15 cellular contexts compared by ENCODE assay signal in the genomic region with DNA sequence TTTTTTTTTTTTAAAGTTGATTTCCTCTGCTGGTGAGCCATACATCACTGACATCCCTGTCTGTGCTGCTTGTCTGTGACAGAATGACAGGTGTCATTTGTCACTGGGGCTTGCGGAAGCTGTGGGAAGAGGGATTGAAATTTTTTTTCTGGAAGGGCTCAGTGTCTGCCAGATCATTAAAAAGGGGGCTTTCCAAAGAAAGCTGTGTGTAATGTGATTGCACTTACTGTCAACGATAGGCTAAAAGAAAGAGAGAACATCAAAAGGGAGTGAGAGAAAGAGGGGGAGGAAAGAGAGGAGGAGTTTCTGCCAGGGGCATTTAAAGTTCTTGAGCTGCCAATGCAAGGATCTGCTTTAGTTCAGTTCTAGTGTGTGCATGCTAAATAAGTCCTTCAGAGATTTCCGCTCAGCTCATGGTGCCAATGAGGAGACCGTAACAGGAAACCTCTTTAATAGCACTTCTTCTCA.
A peak's percentile ranks its signal among the peaks of the same experiment; 100 is the strongest.
DNase-seq lines count a peak whose midpoint lies in the region; ATAC-seq, FAIRE-seq and TF ChIP-seq lines count a peak whose summit lies in the region.
"Had no signal": no experiment of that assay in that cellular context is flagged by ENCODE, and none has a peak within 500 bp of the region (broad histone marks: within the 10 kb centered on the region; RNA-seq: fewer than 3 reads in every experiment).

No MANE protein-coding gene starts in this region.

- no peaks in the 10 kb centered on the region for H3K36me3 ChIP-seq in A673 (ENCODE audit: insufficient read depth, low read length, poor library complexity, severe bottlenecking)
- H3K36me3 ChIP-seq in OCI-LY7 (ENCODE audit: insufficient read depth, low read length): no peaks in the 10 kb centered on the region
- no peaks in the 10 kb centered on the region for H3K36me3 ChIP-seq in mesodermal cell (ENCODE audit: control insufficient read depth, insufficient read depth, low read length)
- H3K36me3 ChIP-seq in small intestine (ENCODE audit: control insufficient read depth in 2 of 2, insufficient read depth in 2 of 2, low read length in 2 of 2): no peaks in the 10 kb centered on the region
- H3K36me3 ChIP-seq: BE2C, Peyer's patch, suprapubic skin had no signal

- intact Hi-C loops in A673 (cut with micrococcal nuclease; ENCODE audit: unreplicated experiment) (loop anchor here (1.0 to 10.0 kb wide), 3 partner anchors 177 to 796 kb away; a partner anchor contains a TSS), OCI-LY7 (cut with micrococcal nuclease; ENCODE audit: unreplicated experiment) (no loop called here)

- POLR2A ChIA-PET in A673 (lab: Charles Lee; ENCODE audit: low non-redundant PET): interaction anchor here (0.5 to 0.6 kb wide), 3 partner anchors 258 to 591 kb away, joined by 3 to 7 read pairs (median 4); no protein-coding TSS in a partner anchor
- POLR2A ChIA-PET in OCI-LY7 (lab: Charles Lee): interaction anchor here (0.5 to 0.8 kb wide), 5 partner anchors 8 to 540 kb away, joined by 3 read pairs; no protein-coding TSS in a partner anchor

- H3K79me2 ChIP-seq in OCI-LY7 (ENCODE audit: insufficient read depth, low read depth, low read length): no peaks in the 10 kb centered on the region

- DNase-seq in A673 (ENCODE audit: low spot score) (peak; percentile 97), Caki2 (ENCODE audit: low read depth) (peak; percentile 70), OCI-LY7 (ENCODE audit: low spot score) (no peak), SW 1271 (lab: John Stamatoyannopoulos, UW) (no peak), small intestine (no peak)
- DNase-seq: BE2C; cerebellar nuclear complex; DMS53; H7; midbrain; Peyer's patch; stimulated activated CD4-positive, alpha-beta T cell treated with anti-CD3 and anti-CD28 coated beads, Interleukin-15, amount 100 ng/mL, for 24 hours had no signal

- BruUV-seq in A673 (replicated peaks; lab: Mats Ljungman, UMichigan) (no TSS peak), OCI-LY7 (replicated peaks; lab: Mats Ljungman, UMichigan) (no TSS peak)

- CTCF ChIA-PET in A673 (lab: Charles Lee) (interaction anchor here (0.7 to 0.9 kb wide), 2 partner anchors 37 to 399 kb away, joined by 4 to 5 read pairs; no protein-coding TSS in a partner anchor), OCI-LY7 (lab: Charles Lee; ENCODE audit: unreplicated experiment) (interaction anchor here (0.5 to 1.1 kb wide), 3 partner anchors 8 to 1848 kb away, joined by 3 read pairs; no protein-coding TSS in a partner anchor)

- H2AFZ ChIP-seq in OCI-LY7 (ENCODE audit: low read length): peak overlapping the region; percentile 40; the same call in 1 of the 2 replicates

- no peak for FAIRE-seq in small intestine (lab: Jason Lieb, UNC)

- H3K27ac ChIP-seq in A673 (ENCODE audit: low read depth, low read length, poor library complexity, severe bottlenecking) (peak overlapping the region; percentile 79), OCI-LY7 (ENCODE audit: low read depth, low read length, poor library complexity, severe bottlenecking) (no peak overlapping the region), mesodermal cell (ENCODE audit: low read depth, low read length, severe bottlenecking) (peak overlapping the region; percentile 72), small intestine (ENCODE audit: low read depth in 1 of 2, low read length in 1 of 2) (no peak overlapping the region)
- H3K27ac ChIP-seq: Peyer's patch, suprapubic skin had no signal

- no peak for TF ChIP-seq CTCF in A673 (conservative IDR thresholded peaks at IDR 0.05; ENCODE audit: low read depth, low read length)
- no peak for TF ChIP-seq CTCF in OCI-LY7 (conservative IDR thresholded peaks at IDR 0.05; ENCODE audit: low read length)

- WGBS in mesodermal cell (ENCODE audit: insufficient coverage in 2 of 2), 2 experiments: 63 to 73% methylated on average over 2 to 3 of the region's 4 CpGs
- 42 to 78% (median 77%) methylated on average over 4 of the region's 4 CpGs for WGBS in small intestine, 3 donors

- peak overlapping the region; percentile 21; the same call in 1 of the 2 replicates for H3K4me2 ChIP-seq in OCI-LY7 (ENCODE audit: low read length)

- peaks cover 42% of the 10 kb centered on the region for H3K4me1 ChIP-seq in A673 (ENCODE audit: insufficient read depth, low read length, poor library complexity, severe bottlenecking)
- peaks cover 21% of the 10 kb centered on the region for H3K4me1 ChIP-seq in OCI-LY7 (ENCODE audit: insufficient read depth, low read length, poor library complexity, severe bottlenecking)
- H3K4me1 ChIP-seq in mesodermal cell (ENCODE audit: control insufficient read depth, insufficient read depth, low read length, poor library complexity, severe bottlenecking): peaks cover 4% of the 10 kb centered on the region
- H3K4me1 ChIP-seq in small intestine (ENCODE audit: control insufficient read depth in 2 of 2, insufficient read depth in 1 of 2, low read depth in 1 of 2, low read length in 1 of 2): no peaks in the 10 kb centered on the region
- H3K4me1 ChIP-seq: Peyer's patch had no signal

- H3K27me3 ChIP-seq in A673 (replicated peaks; ENCODE audit: insufficient read depth, low read depth, low read length, poor library complexity): no peaks in the 10 kb centered on the region
- no peaks in the 10 kb centered on the region for H3K27me3 ChIP-seq in small intestine (ENCODE audit: control insufficient read depth in 2 of 2, insufficient read depth in 2 of 2, low read length in 2 of 2)
- H3K27me3 ChIP-seq: BE2C, Peyer's patch, suprapubic skin had no signal

- ATAC-seq in GM18511 (IDR thresholded peaks at IDR 0.05; ENCODE audit: unreplicated experiment): no peak

- H3K4me3 ChIP-seq in A673 (ENCODE audit: low read depth, low read length, poor library complexity, severe bottlenecking): peak overlapping the region; percentile 18
- no peak overlapping the region for H3K4me3 ChIP-seq in OCI-LY7 (ENCODE audit: low read depth, low read length, poor library complexity, severe bottlenecking)
- no peak overlapping the region for H3K4me3 ChIP-seq in mesodermal cell (ENCODE audit: extremely low read depth, insufficient read depth, low read length, poor library complexity, severe bottlenecking)
- H3K4me3 ChIP-seq in small intestine (ENCODE audit: low read depth in 1 of 2, low read length in 2 of 2): no peak overlapping the region
- H3K4me3 ChIP-seq: Peyer's patch, suprapubic skin had no signal

- H3K9me3 ChIP-seq in A673 (ENCODE audit: low read depth, low read length, poor library complexity, severe bottlenecking) (no peaks in the 10 kb centered on the region), OCI-LY7 (ENCODE audit: low read length) (no peaks in the 10 kb centered on the region), mesodermal cell (ENCODE audit: control insufficient read depth, low read length) (no peaks in the 10 kb centered on the region), small intestine (ENCODE audit: control insufficient read depth, low read depth) (no peaks in the 10 kb centered on the region)
- H3K9me3 ChIP-seq: BE2C, Peyer's patch, suprapubic skin had no signal

- in situ Hi-C loops in Caki2 (cut with HindIII; ENCODE audit: low pct_unique_long_range_greater_than_20kb, low sequenced_read_pairs): no loop called here

- H4K20me1 ChIP-seq in OCI-LY7 (ENCODE audit: insufficient read depth, low read length): no peaks in the 10 kb centered on the region

- H3K9me2 ChIP-seq in OCI-LY7 (ENCODE audit: insufficient read depth, low read length): no peaks in the 10 kb centered on the region

Comparison
In these comparisons a context has a peak if more than half of its experiments do, and no peak if none do; other contexts are left out.
1. DNase-seq: peak in A673 (single experiment) and Caki2 (single experiment); none in OCI-LY7 (single experiment), SW 1271 (0 of 2) and small intestine (single experiment).
2. H3K27ac ChIP-seq: peak in A673 (single experiment) and mesodermal cell (single experiment); none in OCI-LY7 (single experiment) and small intestine (0 of 2).